ENCODE assay signal across 8 cellular contexts in the genomic region with DNA sequence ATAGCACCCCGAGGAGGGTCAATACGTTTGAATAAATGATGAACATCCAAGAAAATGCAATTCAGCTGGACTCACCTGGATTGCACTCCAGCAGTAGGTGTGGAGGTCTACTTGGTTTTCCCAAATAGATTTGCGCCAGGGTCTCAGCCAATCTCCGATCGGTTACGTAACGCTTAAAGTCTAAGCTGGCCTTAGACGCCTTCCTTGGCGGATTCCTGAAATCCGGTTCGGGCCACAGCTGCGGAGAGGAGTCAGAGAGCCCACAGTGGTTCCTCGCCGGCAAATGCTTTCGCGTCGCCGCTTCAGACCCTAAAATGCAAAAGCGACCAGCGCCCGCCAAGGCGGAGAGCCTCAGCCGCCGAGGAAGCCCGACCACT. TPM values are rescaled to one million over a fixed set of nuclear protein-coding genes. Genes with fewer than 3 reads are reported as not detected.
DNase-seq lines count a peak whose midpoint lies in the region; ATAC-seq lines count a peak whose summit lies in the region.

No MANE protein-coding gene starts in this region.

- intact Hi-C loops in dendritic cell treated with granulocyte-macrophage colony-stimulating factor and Interleukin-4, amounts not matched to agents 40 ng/mL and 50 ng/mL, for 4 days (cut with micrococcal nuclease): loop anchor here (5.0 to 10.0 kb wide), 3 partner anchors 42 to 189 kb away; no protein-coding TSS in a partner anchor

- H3K4me1 Mint-ChIP-seq in activated CD8-positive, alpha-beta memory T cell treated with anti-CD3 and anti-CD28 coated beads, Interleukin-2, amount 10 ng/mL, durations not matched to agents 7 days and 5 days: peaks cover 44% of the 10 kb centered on the region
- peaks cover 40% of the 10 kb centered on the region for H3K4me1 Mint-ChIP-seq in dendritic cell treated with granulocyte-macrophage colony-stimulating factor and Interleukin-4, amounts not matched to agents 40 ng/mL and 50 ng/mL, for 4 days (ENCODE audit: low read depth)

- no peaks in the 10 kb centered on the region for H3K9me3 Mint-ChIP-seq in activated CD8-positive, alpha-beta memory T cell treated with anti-CD3 and anti-CD28 coated beads, Interleukin-2, amount 10 ng/mL, durations not matched to agents 7 days and 5 days (ENCODE audit: low read depth)
- no peaks in the 10 kb centered on the region for H3K9me3 Mint-ChIP-seq in dendritic cell treated with granulocyte-macrophage colony-stimulating factor and Interleukin-4, amounts not matched to agents 40 ng/mL and 50 ng/mL, for 4 days

- peak; percentile 2 for ATAC-seq in activated CD8-positive, alpha-beta memory T cell treated with anti-CD3 and anti-CD28 coated beads, Interleukin-2, amount 10 ng/mL, durations not matched to agents 7 days and 5 days

- peak overlapping the region; percentile 97 for H3K4me3 Mint-ChIP-seq in activated CD8-positive, alpha-beta memory T cell treated with anti-CD3 and anti-CD28 coated beads, Interleukin-2, amount 10 ng/mL, durations not matched to agents 7 days and 5 days
- peak overlapping the region; percentile 99 for H3K4me3 Mint-ChIP-seq in dendritic cell treated with granulocyte-macrophage colony-stimulating factor and Interleukin-4, amounts not matched to agents 40 ng/mL and 50 ng/mL, for 4 days

- H3K9me3 ChIP-seq in muscle layer of duodenum (ENCODE audit: control insufficient read depth in 1 of 2, low read length in 2 of 2): no peaks in the 10 kb centered on the region

- peaks cover 16 to 33% of the 10 kb centered on the region in 2 donors for H3K4me1 ChIP-seq in muscle layer of duodenum (ENCODE audit: control insufficient read depth in 1 of 2, insufficient read depth in 2 of 2, low read length in 2 of 2)

- CTCF ChIA-PET in activated CD8-positive, alpha-beta memory T cell treated with anti-CD3 and anti-CD28 coated beads, Interleukin-2, amount 10 ng/mL, durations not matched to agents 7 days and 5 days (lab: Charles Lee): interaction anchor here (1.4 to 1.8 kb wide), 3 partner anchors 10 to 72 kb away, joined by 3 to 5 read pairs (median 4); no protein-coding TSS in a partner anchor

- DNase-seq in activated CD8-positive, alpha-beta memory T cell treated with anti-CD3 and anti-CD28 coated beads, Interleukin-2, amount 10 ng/mL, durations not matched to agents 7 days and 5 days: no peak
- no peak for DNase-seq in activated CD8-positive, alpha-beta memory T cell treated with anti-CD3 and anti-CD28 coated beads, Interleukin-2, amount 50 U/mL, for 4 hours
- DNase-seq in NCI-H2171 treated with DMSO at 0.1 percent for 48 hours (lab: John Stamatoyannopoulos, UW): peak; percentile 60
- DNase-seq in SHP77 (lab: John Stamatoyannopoulos, UW): no peak
- no peak for DNase-seq in amygdala (lab: John Stamatoyannopoulos, UW)
- no peak for DNase-seq in D341Med (ENCODE audit: low spot score)

- no peaks in the 10 kb centered on the region for H3K27me3 ChIP-seq in muscle layer of duodenum (ENCODE audit: low read depth, low read length)

- no peaks in the 10 kb centered on the region for H3K27me3 Mint-ChIP-seq in activated CD8-positive, alpha-beta memory T cell treated with anti-CD3 and anti-CD28 coated beads, Interleukin-2, amount 10 ng/mL, durations not matched to agents 7 days and 5 days
- H3K27me3 Mint-ChIP-seq in dendritic cell treated with granulocyte-macrophage colony-stimulating factor and Interleukin-4, amounts not matched to agents 40 ng/mL and 50 ng/mL, for 4 days: no peaks in the 10 kb centered on the region

- peaks cover 0 to 29% of the 10 kb centered on the region in 2 donors for H3K36me3 ChIP-seq in muscle layer of duodenum (ENCODE audit: control insufficient read depth in 1 of 2, insufficient read depth in 2 of 2, low read length in 2 of 2)

- H3K27ac Mint-ChIP-seq in activated CD8-positive, alpha-beta memory T cell treated with anti-CD3 and anti-CD28 coated beads, Interleukin-2, amount 10 ng/mL, durations not matched to agents 7 days and 5 days: peak overlapping the region; percentile 98
- H3K27ac Mint-ChIP-seq in dendritic cell treated with granulocyte-macrophage colony-stimulating factor and Interleukin-4, amounts not matched to agents 40 ng/mL and 50 ng/mL, for 4 days: peak overlapping the region; percentile 99

- H3K36me3 Mint-ChIP-seq in activated CD8-positive, alpha-beta memory T cell treated with anti-CD3 and anti-CD28 coated beads, Interleukin-2, amount 10 ng/mL, durations not matched to agents 7 days and 5 days: peaks cover 7% of the 10 kb centered on the region
- peaks cover 36% of the 10 kb centered on the region for H3K36me3 Mint-ChIP-seq in dendritic cell treated with granulocyte-macrophage colony-stimulating factor and Interleukin-4, amounts not matched to agents 40 ng/mL and 50 ng/mL, for 4 days (ENCODE audit: low read depth)

- H3K4me3 ChIP-seq in muscle layer of duodenum (ENCODE audit: low read depth in 1 of 2, low read length in 2 of 2): peak overlapping the region; percentile 94 to 96

- peak overlapping the region; percentile 70 for H3K27ac ChIP-seq in muscle layer of duodenum (ENCODE audit: low read length)

RNA-seq across cellular contexts. Expression of gene TFB2M, which starts 0.3 kb away (rescaled TPM):
- total RNA-seq in activated CD8-positive, alpha-beta memory T cell treated with anti-CD3 and anti-CD28 coated beads, Interleukin-2, amount 10 ng/mL, durations not matched to agents 7 days and 5 days: 10 to 100 TPM in 1 of 2 experiments, 1 to 10 TPM in 1; 7.2 to 13.9 TPM

RNA-seq across cellular contexts. Expression of gene CNST, which starts 0.5 kb away (rescaled TPM):
- 10 to 100 TPM; 27.3 to 30.2 TPM for total RNA-seq in activated CD8-positive, alpha-beta memory T cell treated with anti-CD3 and anti-CD28 coated beads, Interleukin-2, amount 10 ng/mL, durations not matched to agents 7 days and 5 days

RNA-seq across cellular contexts. Expression of gene SMYD3, which starts 58.7 kb away (rescaled TPM):
- 10 to 100 TPM; 18.1 to 26.8 TPM for total RNA-seq in activated CD8-positive, alpha-beta memory T cell treated with anti-CD3 and anti-CD28 coated beads, Interleukin-2, amount 10 ng/mL, durations not matched to agents 7 days and 5 days
